In genomic region chr15:59436774-59437472, GRCh38 we compare ENCODE assay signal across 8 cellular contexts. TPM values are rescaled to one million over a fixed set of nuclear protein-coding genes. Genes with fewer than 3 reads are reported as not detected.
DNase-seq lines count a peak whose midpoint lies in the region; TF ChIP-seq lines count a peak whose summit lies in the region.

No MANE protein-coding gene starts in this region.

- H3K36me3 ChIP-seq in mesodermal cell (ENCODE audit: control insufficient read depth, insufficient read depth, low read length), result no peaks in the 10 kb centered on the region

- TF ChIP-seq CTCF in brain (conservative IDR thresholded peaks at IDR 0.05) (no peak), RWPE1 (conservative IDR thresholded peaks at IDR 0.05; ENCODE audit: low read depth) (no peak)

- H3K4me3 Mint-ChIP-seq in IgD-negative memory B cell (peak overlapping the region; percentile 87 to 96 (median 92)), brain (peak overlapping the region; percentile 93 to 96 (median 94))

- POLR2A ChIA-PET in RWPE1 (lab: Yijun Ruan, JAX; ENCODE audit: low non-redundant PET), result no interaction called here

- no peaks in the 10 kb centered on the region for H3K9me3 ChIP-seq in mesodermal cell (ENCODE audit: control insufficient read depth, low read length)

- DNase-seq in Ammon's horn (ENCODE audit: low spot score), result peak; percentile 20
- no peak for DNase-seq in KG1 (lab: John Stamatoyannopoulos, UW)
- DNase-seq in NCI-H1436 treated with DMSO at 0.1 percent for 48 hours (lab: John Stamatoyannopoulos, UW), result no peak
- no peak for DNase-seq in occipital lobe (lab: John Stamatoyannopoulos, UW)
- no peak for DNase-seq in RWPE1 (ENCODE audit: low spot score)

- CTCF ChIA-PET in RWPE1 (lab: Yijun Ruan, JAX), result no interaction called here

- H3K4me1 Mint-ChIP-seq in IgD-negative memory B cell (peaks cover 14 to 26% (median 19%) of the 10 kb centered on the region in 3 donors), brain (peaks cover 27% of the 10 kb centered on the region)

- WGBS in mesodermal cell (ENCODE audit: insufficient coverage in 2 of 2), 2 experiments, result 8% methylated on average over 8 to 12 of the region's 20 CpGs

- peaks cover 3% of the 10 kb centered on the region for H3K4me1 ChIP-seq in mesodermal cell (ENCODE audit: control insufficient read depth, insufficient read depth, low read length, poor library complexity, severe bottlenecking)

- peaks cover 4% of the 10 kb centered on the region for H3K36me3 Mint-ChIP-seq in IgD-negative memory B cell
- no peaks in the 10 kb centered on the region for H3K36me3 Mint-ChIP-seq in brain

- no peaks in the 10 kb centered on the region for H3K9me3 Mint-ChIP-seq in IgD-negative memory B cell
- H3K9me3 Mint-ChIP-seq in brain, result peaks cover 0 to 2% (median 0%) of the 10 kb centered on the region in 5 experiments

- peak overlapping the region; percentile 33 for H3K4me3 ChIP-seq in mesodermal cell (ENCODE audit: extremely low read depth, insufficient read depth, low read length, poor library complexity, severe bottlenecking)

- H3K27ac ChIP-seq in mesodermal cell (ENCODE audit: low read depth, low read length, severe bottlenecking) (no peak overlapping the region), RWPE1 (no peak overlapping the region)

- H3K27me3 Mint-ChIP-seq in IgD-negative memory B cell (peaks cover 27% of the 10 kb centered on the region), brain (peaks cover 24% of the 10 kb centered on the region)

- H3K27ac Mint-ChIP-seq in IgD-negative memory B cell (peak overlapping the region in 1 of 3 donors; percentile 59), brain (peak overlapping the region; percentile 33 to 93 (median 77))

RNA-seq across cellular contexts. Expression of gene FAM81A, which starts 1.1 kb away (rescaled TPM):
- polyA plus RNA-seq in IgD-negative memory B cell (0.26 TPM), brain (ENCODE audit: insufficient read depth, low read depth, low replicate concordance) (10.4 TPM)
- 0.52 TPM for polyA plus RNA-seq in mesodermal cell (2013, experiment 1 of 2)
- polyA plus RNA-seq in mesodermal cell (2013, experiment 2 of 2), result 1.4 TPM
- 93.1 TPM for total RNA-seq in occipital lobe
